1 cellular context compared by ENCODE assay signal in the genomic region with DNA sequence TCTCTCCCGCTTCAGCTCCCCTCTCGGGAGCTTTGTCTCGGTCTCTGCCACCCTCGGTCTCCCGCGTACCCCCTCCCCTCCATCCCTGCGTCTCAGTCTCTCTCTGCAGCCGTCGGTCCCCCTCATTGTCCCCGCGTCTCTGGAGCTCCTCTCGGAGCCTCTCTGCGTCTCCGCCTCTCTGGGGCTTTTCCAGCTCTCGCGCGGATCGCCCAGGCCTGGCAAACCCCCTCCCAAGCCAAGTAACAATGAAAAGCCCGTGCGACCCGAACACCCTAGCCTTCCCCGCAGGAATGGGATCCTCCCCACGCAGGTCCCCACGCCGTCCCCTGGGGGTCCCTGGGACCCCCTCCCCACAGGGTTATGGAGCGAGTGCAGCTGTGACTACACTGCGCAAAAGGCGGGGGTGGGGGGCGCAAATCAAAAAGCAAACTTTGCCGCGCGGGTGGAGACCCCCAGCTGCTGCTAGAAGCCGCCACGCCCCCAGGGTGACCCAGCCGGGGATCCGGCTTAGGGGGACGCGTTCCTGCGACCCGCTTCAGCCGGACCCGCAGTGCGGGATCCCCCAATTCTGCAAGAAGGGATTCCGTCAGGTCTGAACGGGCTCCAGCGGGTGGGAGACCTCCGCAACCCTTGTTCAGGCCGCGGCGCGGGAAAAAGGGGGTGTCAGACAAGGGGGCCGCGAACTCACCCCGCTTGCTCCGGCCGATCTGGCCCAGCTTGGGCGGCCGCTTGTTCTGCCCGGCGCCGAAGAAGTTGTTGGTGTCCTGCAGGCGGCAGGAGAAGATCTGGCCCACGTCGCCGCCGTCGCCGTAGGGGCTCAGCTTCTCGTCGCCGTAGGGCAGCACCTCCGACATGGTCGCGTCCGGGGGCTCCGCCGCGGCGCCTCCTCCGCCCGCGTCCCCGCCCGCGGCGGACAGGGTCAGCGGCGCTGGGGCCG.
TF ChIP-seq lines count a peak whose summit lies in the region.

No MANE protein-coding gene starts in this region.

TF ChIP-seq in K562, 482 proteins besides CTCF, POLR2A, EP300 and RAD21 (continued from another document):
- TF ChIP-seq PRDM10 (IDR thresholded peaks at IDR 0.05; ENCODE audit: partially characterized antibody) (peak; percentile 45), ZFP1 (CRISPR knock-in tag; IDR thresholded peaks at IDR 0.05) (no peak), ZNF518B (CRISPR knock-in tag; IDR thresholded peaks at IDR 0.05) (no peak), JUND (IDR thresholded peaks at IDR 0.05; ENCODE audit: borderline replicate concordance, low read depth, low read length) (no peak), JUND (tag; IDR thresholded peaks at IDR 0.05; ENCODE audit: borderline replicate concordance, low read depth, low read length) (no peak)
